12 cellular contexts compared by ENCODE assay signal in the genomic region with DNA sequence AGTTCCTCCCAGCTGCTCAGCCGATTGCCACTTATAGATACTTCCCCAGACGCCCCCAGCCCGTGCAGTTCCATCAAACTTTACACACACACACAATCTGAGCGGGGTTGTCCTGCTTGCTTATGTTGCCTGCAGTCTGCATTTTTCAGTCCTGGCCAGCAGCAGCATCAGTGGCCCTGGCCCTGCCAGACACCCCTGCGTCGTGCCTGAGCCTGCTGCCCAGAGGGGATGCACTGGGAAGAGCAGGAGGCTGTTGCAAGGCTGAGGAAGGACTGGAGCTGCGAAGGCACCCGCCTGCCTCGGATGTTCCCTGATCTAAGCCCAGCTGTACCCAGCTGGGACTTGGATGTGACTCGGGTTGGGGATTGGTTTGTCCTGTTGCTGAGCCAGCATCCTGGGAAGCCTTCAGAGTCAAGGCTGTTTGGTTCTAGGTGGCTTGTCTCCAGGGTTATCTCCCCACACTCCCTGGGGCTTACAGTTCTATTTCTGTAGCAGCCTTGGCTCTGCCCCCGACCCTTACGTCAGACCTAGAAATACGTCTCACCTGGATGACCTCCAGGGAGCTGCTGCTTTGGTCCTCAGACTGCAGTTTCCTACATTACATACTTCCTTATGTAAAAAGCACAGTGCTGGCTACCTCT. TPM values are rescaled to one million over a fixed set of nuclear protein-coding genes. Genes with fewer than 3 reads are reported as not detected.
DNase-seq lines count a peak whose midpoint lies in the region; ATAC-seq and TF ChIP-seq lines count a peak whose summit lies in the region.
"Had no signal": no experiment of that assay in that cellular context is flagged by ENCODE, and none has a peak within 500 bp of the region (broad histone marks: within the 10 kb centered on the region; RNA-seq: fewer than 3 reads in every experiment).

No MANE protein-coding gene starts in this region.

- CTCF ChIA-PET in activated CD8-positive, alpha-beta T cell treated with anti-CD3 and anti-CD28 coated beads for 36 hours (lab: Charles Lee): interaction anchor here (1.2 to 1.4 kb wide), 2 partner anchors 8 to 9 kb away, joined by 3 read pairs; no protein-coding TSS in a partner anchor
- CTCF ChIA-PET in activated CD8-positive, alpha-beta T cell treated with anti-CD3 and anti-CD28 coated beads, Interleukin-2, amount 10 ng/mL, durations not matched to agents 7 days and 5 days (lab: Charles Lee): interaction anchor here (0.7 to 1.4 kb wide), 4 partner anchors 9 to 20 kb away, joined by 3 read pairs; no protein-coding TSS in a partner anchor

- H3K14ac ChIP-seq in mesenchymal stem cell (ENCODE audit: low read length in 2 of 2): no peak overlapping the region

- no peak overlapping the region for H3K27ac Mint-ChIP-seq in activated CD8-positive, alpha-beta T cell treated with anti-CD3 and anti-CD28 coated beads for 36 hours
- no peak overlapping the region for H3K27ac Mint-ChIP-seq in activated CD8-positive, alpha-beta T cell treated with anti-CD3 and anti-CD28 coated beads, Interleukin-2, amount 10 ng/mL, durations not matched to agents 7 days and 5 days

- H3K4me1 ChIP-seq in mesenchymal stem cell (ENCODE audit: control insufficient read depth, insufficient read depth, low read depth, low read length): peaks cover 2% of the 10 kb centered on the region
- peaks cover 4 to 33% of the 10 kb centered on the region in 2 donors for H3K4me1 ChIP-seq in thyroid gland
- no peaks in the 10 kb centered on the region for H3K4me1 ChIP-seq in SJCRH30

- H2AFZ ChIP-seq in mesenchymal stem cell (ENCODE audit: low read depth, low read length): no peak overlapping the region

- H4K91ac ChIP-seq in mesenchymal stem cell (ENCODE audit: low read length): no peak overlapping the region

- no peak for TF ChIP-seq CTCF in activated CD8-positive, alpha-beta T cell treated with anti-CD3 and anti-CD28 coated beads for 36 hours (IDR thresholded peaks at IDR 0.05)
- TF ChIP-seq CTCF in coronary artery (IDR thresholded peaks at IDR 0.05) (no peak), thyroid gland (IDR thresholded peaks at IDR 0.05) (no peak)

- H3K23ac ChIP-seq in mesenchymal stem cell (ENCODE audit: low read length in 2 of 2): no peak overlapping the region

- WGBS in mesenchymal stem cell: 75% methylated on average over 13 of the region's 13 CpGs
- 60 to 71% methylated on average over 9 to 10 of the region's 13 CpGs for WGBS in thyroid gland, 2 donors

- no peak overlapping the region for H2BK12ac ChIP-seq in mesenchymal stem cell (ENCODE audit: low read length in 2 of 2)

- peaks cover 38% of the 10 kb centered on the region for H3K4me1 Mint-ChIP-seq in activated CD8-positive, alpha-beta T cell treated with anti-CD3 and anti-CD28 coated beads for 36 hours (ENCODE audit: low read depth)
- H3K4me1 Mint-ChIP-seq in activated CD8-positive, alpha-beta T cell treated with anti-CD3 and anti-CD28 coated beads, Interleukin-2, amount 10 ng/mL, durations not matched to agents 7 days and 5 days (ENCODE audit: low read depth): peaks cover 15% of the 10 kb centered on the region

- H3K4ac ChIP-seq in mesenchymal stem cell (ENCODE audit: low read depth in 1 of 2, low read length in 2 of 2): no peak overlapping the region

- H4K8ac ChIP-seq in mesenchymal stem cell (ENCODE audit: low read length): no peak overlapping the region

- no peak overlapping the region for H2BK120ac ChIP-seq in mesenchymal stem cell (ENCODE audit: low read depth, low read length)

- no peak overlapping the region for H2BK15ac ChIP-seq in mesenchymal stem cell (ENCODE audit: low read depth, poor library complexity, severe bottlenecking)

- intact Hi-C loops in activated CD8-positive, alpha-beta T cell treated with anti-CD3 and anti-CD28 coated beads for 36 hours (cut with micrococcal nuclease): no loop called here
- intact Hi-C loops in thyroid gland (cut with DNase I): no loop called here

- H3K79me1 ChIP-seq in mesenchymal stem cell (replicated peaks; ENCODE audit: low read length, poor library complexity, severe bottlenecking): no peaks in the 10 kb centered on the region

- no peak overlapping the region for H3K18ac ChIP-seq in mesenchymal stem cell (ENCODE audit: low read depth in 1 of 2, low read length in 2 of 2)

- no peak overlapping the region for H2AK5ac ChIP-seq in mesenchymal stem cell (ENCODE audit: low read length, severe bottlenecking)

- no peak overlapping the region for H3K4me2 ChIP-seq in mesenchymal stem cell (ENCODE audit: low read length, poor library complexity, severe bottlenecking)

- H2BK5ac ChIP-seq in mesenchymal stem cell (ENCODE audit: low read depth, low read length, poor library complexity, severe bottlenecking): no peak overlapping the region

- peak; percentile 1 for DNase-seq in activated CD8-positive, alpha-beta T cell treated with anti-CD3 and anti-CD28 coated beads for 36 hours
- no peak for DNase-seq in activated CD8-positive, alpha-beta T cell treated with anti-CD3 and anti-CD28 coated beads, Interleukin-2, amount 10 ng/mL, durations not matched to agents 7 days and 5 days
- peak; percentile 73 for DNase-seq in coronary artery (ENCODE audit: low spot score)
- DNase-seq in mesenchymal stem cell: peak; percentile 22
- DNase-seq in thyroid gland: peak; percentile 81 to 85
- no peak for DNase-seq in SJCRH30
- no peak for DNase-seq in NCI-H226
- DNase-seq: erythroblast; GOT3; NCI-H524; stimulated activated naive CD4-positive, alpha-beta T cell treated with Interleukin-2 at 50 U/mL for 16 hours had no signal

- no peak overlapping the region for H3K9ac ChIP-seq in mesenchymal stem cell (ENCODE audit: low read length)

- no peak overlapping the region for H3K4me3 Mint-ChIP-seq in activated CD8-positive, alpha-beta T cell treated with anti-CD3 and anti-CD28 coated beads for 36 hours
- H3K4me3 Mint-ChIP-seq in activated CD8-positive, alpha-beta T cell treated with anti-CD3 and anti-CD28 coated beads, Interleukin-2, amount 10 ng/mL, durations not matched to agents 7 days and 5 days: no peak overlapping the region

- H3K36me3 Mint-ChIP-seq in activated CD8-positive, alpha-beta T cell treated with anti-CD3 and anti-CD28 coated beads for 36 hours (ENCODE audit: low read depth): no peaks in the 10 kb centered on the region
- H3K36me3 Mint-ChIP-seq in activated CD8-positive, alpha-beta T cell treated with anti-CD3 and anti-CD28 coated beads, Interleukin-2, amount 10 ng/mL, durations not matched to agents 7 days and 5 days (ENCODE audit: low read depth): peaks cover 20% of the 10 kb centered on the region

- no peaks in the 10 kb centered on the region for H3K9me3 Mint-ChIP-seq in activated CD8-positive, alpha-beta T cell treated with anti-CD3 and anti-CD28 coated beads for 36 hours
- H3K9me3 Mint-ChIP-seq in activated CD8-positive, alpha-beta T cell treated with anti-CD3 and anti-CD28 coated beads, Interleukin-2, amount 10 ng/mL, durations not matched to agents 7 days and 5 days (ENCODE audit: insufficient read depth): no peaks in the 10 kb centered on the region

- H3K27me3 ChIP-seq in mesenchymal stem cell (ENCODE audit: control insufficient read depth in 1 of 2, insufficient read depth in 1 of 2, low read length in 2 of 2): peaks cover 0 to 6% of the 10 kb centered on the region in 2 experiments
- H3K27me3 ChIP-seq in thyroid gland: no peaks in the 10 kb centered on the region
- H3K27me3 ChIP-seq in SJCRH30: no peaks in the 10 kb centered on the region

- POLR2A ChIA-PET in activated CD8-positive, alpha-beta T cell treated with anti-CD3 and anti-CD28 coated beads for 36 hours (lab: Charles Lee): interaction anchor here (0.7 to 1.4 kb wide), 3 partner anchors 8 to 32 kb away, joined by 3 to 7 read pairs (median 4); no protein-coding TSS in a partner anchor
- POLR2A ChIA-PET in activated CD8-positive, alpha-beta T cell treated with anti-CD3 and anti-CD28 coated beads, Interleukin-2, amount 10 ng/mL, durations not matched to agents 7 days and 5 days (lab: Charles Lee): no interaction called here

- H3K27ac ChIP-seq in coronary artery: peak overlapping the region in 1 of 2 donors; percentile 33
- no peak overlapping the region for H3K27ac ChIP-seq in mesenchymal stem cell (ENCODE audit: low read length, poor library complexity, severe bottlenecking)
- H3K27ac ChIP-seq in thyroid gland: peak overlapping the region; percentile 21 to 69 (median 63)
- H3K27ac ChIP-seq in SJCRH30: no peak overlapping the region

- no peaks in the 10 kb centered on the region for H3K27me3 Mint-ChIP-seq in activated CD8-positive, alpha-beta T cell treated with anti-CD3 and anti-CD28 coated beads for 36 hours
- peaks cover 3% of the 10 kb centered on the region for H3K27me3 Mint-ChIP-seq in activated CD8-positive, alpha-beta T cell treated with anti-CD3 and anti-CD28 coated beads, Interleukin-2, amount 10 ng/mL, durations not matched to agents 7 days and 5 days (ENCODE audit: low read depth)

- no peak for ATAC-seq in activated CD8-positive, alpha-beta T cell treated with anti-CD3 and anti-CD28 coated beads for 36 hours
- ATAC-seq in activated CD8-positive, alpha-beta T cell treated with anti-CD3 and anti-CD28 coated beads, Interleukin-2, amount 10 ng/mL, durations not matched to agents 7 days and 5 days: no peak
- no peak for ATAC-seq in HG02840 (IDR thresholded peaks at IDR 0.05; ENCODE audit: low FRiP score, unreplicated experiment)

- no peak for TF ChIP-seq POLR2A in thyroid gland (IDR thresholded peaks at IDR 0.05)

- H3K4me3 ChIP-seq in coronary artery (no peak overlapping the region), mesenchymal stem cell (ENCODE audit: insufficient read depth in 1 of 2, low read depth in 1 of 2, low read length in 2 of 2) (no peak overlapping the region), thyroid gland (replicated peaks in 1 of 3) (no peak overlapping the region), SJCRH30 (no peak overlapping the region)

- no peaks in the 10 kb centered on the region for H3K9me3 ChIP-seq in mesenchymal stem cell (ENCODE audit: control insufficient read depth, low read length)
- no peaks in the 10 kb centered on the region for H3K9me3 ChIP-seq in thyroid gland
- no peaks in the 10 kb centered on the region for H3K9me3 ChIP-seq in SJCRH30 (replicated peaks)

- peaks cover 0 to 3% of the 10 kb centered on the region in 2 experiments for H3K36me3 ChIP-seq in mesenchymal stem cell (ENCODE audit: control insufficient read depth in 1 of 2, insufficient read depth in 2 of 2, low read depth in 1 of 2, low read length in 2 of 2)
- H3K36me3 ChIP-seq in thyroid gland: no peaks in the 10 kb centered on the region
- H3K36me3 ChIP-seq in SJCRH30: peaks cover 15% of the 10 kb centered on the region

RNA-seq across cellular contexts. Expression of a gene that starts 42.3 kb away (rescaled TPM):
- total RNA-seq in activated CD8-positive, alpha-beta T cell treated with anti-CD3 and anti-CD28 coated beads for 36 hours: 1 to 10 TPM; 3.7 to 4.4 TPM
- total RNA-seq in activated CD8-positive, alpha-beta T cell treated with anti-CD3 and anti-CD28 coated beads, Interleukin-2, amount 10 ng/mL, durations not matched to agents 7 days and 5 days: 10 to 100 TPM; 16.8 to 17.9 TPM
- polyA plus RNA-seq in mesenchymal stem cell (2013, experiment 1 of 2): 11.2 TPM
- 11.4 TPM for polyA plus RNA-seq in mesenchymal stem cell (2013, experiment 2 of 2)
- 10 to 100 TPM; 28.1 to 60.4 (median 32.7) TPM for total RNA-seq in thyroid gland
- 73.9 and 74.6 TPM in 2 replicates for total RNA-seq in SJCRH30 (2014; rRNA removed; shearing (Covaris generic))

Comparison
In these comparisons a context has a peak if more than half of its experiments do, and no peak if none do; other contexts are left out.
1. DNase-seq: peak in activated CD8-positive, alpha-beta T cell treated with anti-CD3 and anti-CD28 coated beads for 36 hours (single experiment), coronary artery (single experiment), mesenchymal stem cell (single experiment) and thyroid gland (2 of 2); none in activated CD8-positive, alpha-beta T cell treated with anti-CD3 and anti-CD28 coated beads, Interleukin-2, amount 10 ng/mL, durations not matched to agents 7 days and 5 days (single experiment), SJCRH30 (0 of 2) and NCI-H226 (single experiment).
2. H3K27ac ChIP-seq: peak in thyroid gland (3 of 3); none in mesenchymal stem cell (single experiment) and SJCRH30 (single experiment).